ENCODE assay signal across 19 cellular contexts in genomic region chr19:54125713-54126112, GRCh38. TPM values are rescaled to one million over a fixed set of nuclear protein-coding genes. Genes with fewer than 3 reads are reported as not detected.
DNase-seq lines count a peak whose midpoint lies in the region; ATAC-seq and TF ChIP-seq lines count a peak whose summit lies in the region.
"Had no signal": no experiment of that assay in that cellular context is flagged by ENCODE, and none has a peak within 500 bp of the region (broad histone marks: within the 10 kb centered on the region; RNA-seq: fewer than 3 reads in every experiment).

No MANE protein-coding gene starts in this region.

- no peaks in the 10 kb centered on the region for H3F3A ChIP-seq in MM.1S (ENCODE audit: insufficient read depth, low read length)

- no peak overlapping the region for H3K9ac ChIP-seq in MM.1S (ENCODE audit: low read length)
- H3K9ac ChIP-seq: BLaER1 had no signal

- DNase-seq in activated naive CD8-positive, alpha-beta T cell treated with anti-CD3 and anti-CD28 coated beads, Interleukin-2, amount 50 U/mL, for 24 hours: no peak
- no peak for DNase-seq in endothelial cell (ENCODE audit: low spot score)
- DNase-seq in upper lobe of right lung: peak; percentile 51
- DNase-seq in MM.1S: no peak
- no peak for DNase-seq in mucosa of descending colon
- DNase-seq: Caco-2; CD4-positive, CD25-positive, alpha-beta regulatory T cell; CD8-positive, alpha-beta T cell; DMS153; EL; GDM1; GOT3; HFFc6 had no signal

- no peak overlapping the region for H3K4me2 ChIP-seq in MM.1S (ENCODE audit: low read depth, low read length)
- H3K4me2 ChIP-seq: BLaER1 had no signal

- H2AFZ ChIP-seq in MM.1S (ENCODE audit: low read length): no peak overlapping the region

- intact Hi-C loops in upper lobe of right lung (cut with DNase I): no loop called here
- intact Hi-C loops in mucosa of descending colon (cut with DNase I, micrococcal nuclease): no loop called here

- no peaks in the 10 kb centered on the region for H3K9me3 Mint-ChIP-seq in activated naive CD8-positive, alpha-beta T cell (ENCODE audit: low read depth)
- no peaks in the 10 kb centered on the region for H3K9me3 Mint-ChIP-seq in activated naive CD8-positive, alpha-beta T cell treated with anti-CD3 and anti-CD28 coated beads, Interleukin-2, amount 50 U/mL, for 24 hours
- H3K9me3 Mint-ChIP-seq in endothelial cell (ENCODE audit: unreplicated experiment): no peaks in the 10 kb centered on the region
- H3K9me3 Mint-ChIP-seq: CD4-positive, CD25-positive, alpha-beta regulatory T cell; CD8-positive, alpha-beta T cell; HFFc6 had no signal

- H3K27ac Mint-ChIP-seq in activated naive CD8-positive, alpha-beta T cell: peak overlapping the region; percentile 41
- H3K27ac Mint-ChIP-seq in activated naive CD8-positive, alpha-beta T cell treated with anti-CD3 and anti-CD28 coated beads, Interleukin-2, amount 50 U/mL, for 24 hours: no peak overlapping the region
- H3K27ac Mint-ChIP-seq in endothelial cell (ENCODE audit: unreplicated experiment): peak overlapping the region; percentile 30
- H3K27ac Mint-ChIP-seq: B cell; CD8-positive, alpha-beta T cell; HFFc6 had no signal

- H3K79me2 ChIP-seq in MM.1S (ENCODE audit: low read length): no peaks in the 10 kb centered on the region

- H3K36me3 ChIP-seq in upper lobe of right lung: peaks cover 92% of the 10 kb centered on the region
- H3K36me3 ChIP-seq in MM.1S (replicated peaks; ENCODE audit: insufficient read depth, low read length): no peaks in the 10 kb centered on the region
- H3K36me3 ChIP-seq in mucosa of descending colon (ENCODE audit: low read depth): peaks cover 8% of the 10 kb centered on the region

- no peak overlapping the region for H3K4me3 Mint-ChIP-seq in activated naive CD8-positive, alpha-beta T cell
- H3K4me3 Mint-ChIP-seq in activated naive CD8-positive, alpha-beta T cell treated with anti-CD3 and anti-CD28 coated beads, Interleukin-2, amount 50 U/mL, for 24 hours: no peak overlapping the region
- H3K4me3 Mint-ChIP-seq in endothelial cell (ENCODE audit: unreplicated experiment): no peak overlapping the region
- H3K4me3 Mint-ChIP-seq: B cell; CD8-positive, alpha-beta T cell; HFFc6 had no signal

- no peaks in the 10 kb centered on the region for H4K20me1 ChIP-seq in MM.1S (ENCODE audit: insufficient read depth, low read length)
- H4K20me1 ChIP-seq: BLaER1 had no signal

- H3K9me3 ChIP-seq in upper lobe of right lung (no peaks in the 10 kb centered on the region), MM.1S (replicated peaks; ENCODE audit: insufficient read depth, low read length) (no peaks in the 10 kb centered on the region), mucosa of descending colon (no peaks in the 10 kb centered on the region)
- H3K9me3 ChIP-seq: BLaER1, Caco-2, HAP-1 had no signal

- no peak for ATAC-seq in activated naive CD8-positive, alpha-beta T cell treated with anti-CD3 and anti-CD28 coated beads, Interleukin-2, amount 50 U/mL, for 24 hours
- ATAC-seq in upper lobe of right lung (no peak), mucosa of descending colon (no peak)
- ATAC-seq: CD8-positive, alpha-beta T cell had no signal

- H3K4me1 ChIP-seq in upper lobe of right lung: no peaks in the 10 kb centered on the region
- no peaks in the 10 kb centered on the region for H3K4me1 ChIP-seq in MM.1S (ENCODE audit: low read length)
- H3K4me1 ChIP-seq in mucosa of descending colon (ENCODE audit: low read depth): no peaks in the 10 kb centered on the region
- H3K4me1 ChIP-seq: BLaER1, Caco-2, HAP-1 had no signal

- H3K36me3 Mint-ChIP-seq in activated naive CD8-positive, alpha-beta T cell: no peaks in the 10 kb centered on the region
- peaks cover 20% of the 10 kb centered on the region for H3K36me3 Mint-ChIP-seq in activated naive CD8-positive, alpha-beta T cell treated with anti-CD3 and anti-CD28 coated beads, Interleukin-2, amount 50 U/mL, for 24 hours (ENCODE audit: low read depth)
- peaks cover 27% of the 10 kb centered on the region for H3K36me3 Mint-ChIP-seq in endothelial cell (ENCODE audit: low read depth, unreplicated experiment)

- TF ChIP-seq CTCF in endothelial cell (IDR thresholded peaks at IDR 0.05; ENCODE audit: unreplicated experiment) (no peak), upper lobe of right lung (IDR thresholded peaks at IDR 0.05) (no peak), MM.1S (IDR thresholded peaks at IDR 0.05; ENCODE audit: low read length) (no peak), mucosa of descending colon (IDR thresholded peaks at IDR 0.05) (no peak)

- no peaks in the 10 kb centered on the region for H3K27me3 ChIP-seq in upper lobe of right lung
- H3K27me3 ChIP-seq in MM.1S (replicated peaks; ENCODE audit: insufficient read depth, low read length): no peaks in the 10 kb centered on the region
- H3K27me3 ChIP-seq: BLaER1 had no signal

- no peaks in the 10 kb centered on the region for H3K4me1 Mint-ChIP-seq in activated naive CD8-positive, alpha-beta T cell (ENCODE audit: low read depth)
- H3K4me1 Mint-ChIP-seq in activated naive CD8-positive, alpha-beta T cell treated with anti-CD3 and anti-CD28 coated beads, Interleukin-2, amount 50 U/mL, for 24 hours: no peaks in the 10 kb centered on the region
- H3K4me1 Mint-ChIP-seq in endothelial cell (ENCODE audit: unreplicated experiment): no peaks in the 10 kb centered on the region
- H3K4me1 Mint-ChIP-seq: B cell; CD4-positive, CD25-positive, alpha-beta regulatory T cell had no signal

- H3K27ac ChIP-seq in upper lobe of right lung (no peak overlapping the region), MM.1S (ENCODE audit: low read length) (no peak overlapping the region)
- H3K27ac ChIP-seq: 22Rv1, BLaER1, C4-2B had no signal

- H3K4me3 ChIP-seq in upper lobe of right lung (no peak overlapping the region), MM.1S (ENCODE audit: low read length) (no peak overlapping the region), mucosa of descending colon (no peak overlapping the region)
- H3K4me3 ChIP-seq: BLaER1, HAP-1 had no signal

- no peaks in the 10 kb centered on the region for H3K27me3 Mint-ChIP-seq in activated naive CD8-positive, alpha-beta T cell
- no peaks in the 10 kb centered on the region for H3K27me3 Mint-ChIP-seq in activated naive CD8-positive, alpha-beta T cell treated with anti-CD3 and anti-CD28 coated beads, Interleukin-2, amount 50 U/mL, for 24 hours
- peaks cover 10% of the 10 kb centered on the region for H3K27me3 Mint-ChIP-seq in endothelial cell (ENCODE audit: unreplicated experiment)
- H3K27me3 Mint-ChIP-seq: B cell; CD4-positive, CD25-positive, alpha-beta regulatory T cell had no signal

- H3K9me2 ChIP-seq in MM.1S (replicated peaks; ENCODE audit: insufficient read depth, low read length): no peaks in the 10 kb centered on the region

RNA-seq across cellular contexts. Expression of gene PRPF31, which starts 10.2 kb away (rescaled TPM):
- 71.7 TPM for total RNA-seq in endothelial cell (ENCODE audit: unreplicated experiment)
- total RNA-seq in upper lobe of right lung: 44.9 TPM
- total RNA-seq in mucosa of descending colon: 10 to 100 TPM; 34.3 to 54.6 (median 39.9) TPM

RNA-seq across cellular contexts. Expression of gene TFPT, which starts 10.3 kb away (rescaled TPM):
- 24.8 TPM for total RNA-seq in endothelial cell (ENCODE audit: unreplicated experiment)
- total RNA-seq in upper lobe of right lung: 19.5 TPM
- 10 to 100 TPM in 2 of 3 donors, 1 to 10 TPM in 1; 9.8 to 18.2 (median 15.3) TPM for total RNA-seq in mucosa of descending colon

RNA-seq across cellular contexts. Expression of gene CNOT3, which starts 11.8 kb away (rescaled TPM):
- total RNA-seq in endothelial cell (ENCODE audit: unreplicated experiment) (62.2 TPM), upper lobe of right lung (39.4 TPM), mucosa of descending colon (10 to 100 TPM; 42.4 to 47.9 (median 43.7) TPM)

RNA-seq across cellular contexts. Expression of gene NDUFA3, which starts 23.1 kb away (rescaled TPM):
- 126 TPM for total RNA-seq in endothelial cell (ENCODE audit: unreplicated experiment)
- total RNA-seq in upper lobe of right lung: 115 TPM
- total RNA-seq in mucosa of descending colon: 100 to 1,000 TPM in 2 of 3 donors, 10 to 100 TPM in 1; 93.4 to 155 (median 139) TPM

RNA-seq across cellular contexts. Expression of gene OSCAR, which starts 25.1 kb away (rescaled TPM):
- total RNA-seq in endothelial cell (ENCODE audit: unreplicated experiment) (0.21 TPM), upper lobe of right lung (59.5 TPM), mucosa of descending colon (1 to 10 TPM in 2 of 3 donors, under 1 TPM in 1; 0.35 to 1.8 (median 1.4) TPM)
- total RNA-seq: B cell; Caco-2; CD4-positive, CD25-positive, alpha-beta regulatory T cell had no signal
